Comparison of ENCODE assay signal across 1 cellular context in the genomic region with DNA sequence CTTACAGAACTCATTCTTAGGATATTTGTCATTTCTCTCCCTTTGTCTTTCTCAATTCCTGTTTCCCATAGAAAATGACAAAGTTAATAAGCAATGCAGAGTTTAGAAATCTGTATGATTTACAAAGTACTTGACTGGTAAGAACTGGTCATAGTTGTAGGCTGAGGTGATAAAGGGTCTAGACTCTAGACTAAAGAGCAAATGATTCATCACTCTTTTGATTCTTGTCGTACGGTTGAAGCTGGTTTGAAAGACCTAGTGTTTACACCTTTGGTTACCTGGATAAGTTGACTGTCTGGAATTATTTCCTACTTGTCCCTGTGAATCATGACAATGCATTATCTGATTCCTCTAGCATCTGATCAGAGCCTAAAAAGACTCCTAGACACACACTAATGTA.
TF ChIP-seq lines count a peak whose summit lies in the region.

No MANE protein-coding gene starts in this region.

TF ChIP-seq in GM12878, 131 proteins besides CTCF, POLR2A, EP300 and RAD21:
- TF ChIP-seq SPI1 (IDR thresholded peaks at IDR 0.05; ENCODE audit: borderline replicate concordance, insufficient read depth, low read depth, low read length): peak; percentile 37; the same call in 1 of the 2 replicates
- peak; percentile 26; the same call in 1 of the 2 replicates for TF ChIP-seq FOXM1 (IDR thresholded peaks at IDR 0.05; ENCODE audit: low read depth, low read length)
- TF ChIP-seq JUNB (IDR thresholded peaks at IDR 0.05): peak; percentile 50; the same call in 1 of the 2 replicates
- no peak for TF ChIP-seq ZNF207 (IDR thresholded peaks at IDR 0.05; ENCODE audit: borderline replicate concordance)
- TF ChIP-seq, protein P1, sequence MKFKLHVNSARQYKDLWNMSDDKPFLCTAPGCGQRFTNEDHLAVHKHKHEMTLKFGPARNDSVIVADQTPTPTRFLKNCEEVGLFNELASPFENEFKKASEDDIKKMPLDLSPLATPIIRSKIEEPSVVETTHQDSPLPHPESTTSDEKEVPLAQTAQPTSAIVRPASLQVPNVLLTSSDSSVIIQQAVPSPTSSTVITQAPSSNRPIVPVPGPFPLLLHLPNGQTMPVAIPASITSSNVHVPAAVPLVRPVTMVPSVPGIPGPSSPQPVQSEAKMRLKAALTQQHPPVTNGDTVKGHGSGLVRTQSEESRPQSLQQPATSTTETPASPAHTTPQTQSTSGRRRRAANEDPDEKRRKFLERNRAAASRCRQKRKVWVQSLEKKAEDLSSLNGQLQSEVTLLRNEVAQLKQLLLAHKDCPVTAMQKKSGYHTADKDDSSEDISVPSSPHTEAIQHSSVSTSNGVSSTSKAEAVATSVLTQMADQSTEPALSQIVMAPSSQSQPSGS (IDR thresholded peaks at IDR 0.05; ENCODE audit: low read length): 0 out of 2 replicates have a peak, but pooled peaks have one; percentile 32
- TF ChIP-seq GABPA (IDR thresholded peaks at IDR 0.05; ENCODE audit: low read depth): no peak
- peak; percentile 30; the same call in 1 of the 2 replicates for TF ChIP-seq NFIC (IDR thresholded peaks at IDR 0.05; ENCODE audit: low read depth, low read length)
- 0 out of 2 replicates have a peak, but pooled peaks have one; percentile 32 for TF ChIP-seq PML (IDR thresholded peaks at IDR 0.05; ENCODE audit: low read length)
